8 cellular contexts compared by ENCODE assay signal in the genomic region with DNA sequence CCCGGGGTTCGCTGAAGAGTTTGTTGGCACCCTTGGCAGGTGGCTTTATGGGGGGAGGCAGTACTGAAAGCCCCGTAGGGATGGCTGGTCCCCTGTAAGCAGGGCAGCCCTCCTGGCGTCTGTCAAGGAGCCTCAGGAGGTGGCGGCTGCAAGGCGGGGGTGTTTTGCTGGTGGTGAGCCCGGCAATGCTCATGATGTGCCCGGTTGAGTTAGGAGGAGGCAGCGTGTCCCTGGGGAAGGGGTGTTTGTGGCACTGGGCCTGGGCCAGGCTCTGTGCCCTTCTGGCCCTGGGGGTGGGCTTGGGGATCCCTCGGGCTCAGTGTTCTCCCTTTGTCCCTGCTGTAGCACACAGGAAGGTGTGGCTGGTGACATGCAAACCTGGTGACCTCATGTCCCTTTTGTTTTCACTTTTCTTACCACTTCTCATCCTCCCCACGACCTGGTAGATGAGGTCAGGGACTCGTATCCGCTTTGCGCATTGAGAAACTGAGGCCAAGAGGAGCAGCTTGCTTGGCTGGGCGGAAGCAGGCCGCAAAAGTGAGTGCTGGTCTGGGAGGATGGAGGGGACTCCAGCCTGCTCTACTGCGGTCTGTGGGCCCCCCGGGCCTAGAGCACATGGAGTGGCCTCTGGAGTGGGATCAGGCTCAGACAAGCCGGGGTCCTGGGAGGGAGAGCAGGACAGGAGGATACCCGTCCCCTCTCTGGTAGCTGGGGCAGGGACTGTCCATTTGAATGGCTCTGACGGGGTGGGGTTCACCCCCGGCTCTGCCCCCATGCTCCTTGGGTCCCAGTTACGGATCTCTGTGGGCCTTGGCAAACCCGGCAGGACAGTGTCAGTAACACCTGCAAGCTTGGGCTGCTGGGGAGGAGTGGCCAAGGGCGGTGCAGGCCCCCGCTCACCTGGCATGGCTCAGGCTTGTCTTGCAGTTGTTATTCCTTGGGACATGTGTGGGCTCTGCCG. TPM values are rescaled to one million over a fixed set of nuclear protein-coding genes. Genes with fewer than 3 reads are reported as not detected.
DNase-seq lines count a peak whose midpoint lies in the region; ATAC-seq and TF ChIP-seq lines count a peak whose summit lies in the region.

No MANE protein-coding gene starts in this region.

- H3K9me3 ChIP-seq in OCI-LY1 (ENCODE audit: low read length) (no peaks in the 10 kb centered on the region), esophagus (ENCODE audit: control insufficient read depth in 2 of 2, insufficient read depth in 1 of 2, low read depth in 1 of 2, low read length in 1 of 2) (no peaks in the 10 kb centered on the region)

- H3K79me2 ChIP-seq in OCI-LY1 (ENCODE audit: insufficient read depth, low read length), result no peaks in the 10 kb centered on the region

- no peaks in the 10 kb centered on the region for H4K20me1 ChIP-seq in OCI-LY1 (ENCODE audit: insufficient read depth, low read length)

- H3K36me3 Mint-ChIP-seq in stimulated activated effector memory CD8-positive, alpha-beta T cell treated with anti-CD3 and anti-CD28 coated beads, Interleukin-12 subunit alpha, Interleukin-12 subunit beta, amount 100 ng/mL, for 72 hours, result no peaks in the 10 kb centered on the region

- 48 to 51% methylated on average over 26 to 27 of the region's 27 CpGs for WGBS in esophagus, 2 donors

- DNase-seq in stimulated activated effector memory CD8-positive, alpha-beta T cell treated with anti-CD3 and anti-CD28 coated beads, Interleukin-12 subunit alpha, Interleukin-12 subunit beta, amount 100 ng/mL, for 72 hours (ENCODE audit: low spot score in 2 of 2), result no peak
- no peak for DNase-seq in DMS79 treated with DMSO at 0.1 percent for 48 hours (lab: John Stamatoyannopoulos, UW)
- no peak for DNase-seq in NCI-H1694 treated with DMSO at 0.1 percent for 48 hours (lab: John Stamatoyannopoulos, UW)
- no peak for DNase-seq in NCI-H2107 (lab: John Stamatoyannopoulos, UW)

- peak overlapping the region; percentile 57; the same call in 1 of the 2 replicates for H3K9ac ChIP-seq in OCI-LY1 (ENCODE audit: low read length)

- H3K4me3 Mint-ChIP-seq in stimulated activated effector memory CD8-positive, alpha-beta T cell treated with anti-CD3 and anti-CD28 coated beads, Interleukin-12 subunit alpha, Interleukin-12 subunit beta, amount 100 ng/mL, for 72 hours, result peak overlapping the region; percentile 53

- peak overlapping the region; percentile 14 for H3K27ac Mint-ChIP-seq in stimulated activated effector memory CD8-positive, alpha-beta T cell treated with anti-CD3 and anti-CD28 coated beads, Interleukin-12 subunit alpha, Interleukin-12 subunit beta, amount 100 ng/mL, for 72 hours

- H3K4me1 ChIP-seq in OCI-LY1 (ENCODE audit: insufficient read depth, low read length, severe bottlenecking), result peaks cover 59% of the 10 kb centered on the region
- peaks cover 5 to 61% of the 10 kb centered on the region in 2 donors for H3K4me1 ChIP-seq in esophagus (ENCODE audit: control insufficient read depth in 2 of 2, insufficient read depth in 2 of 2, low read length in 1 of 2)

- no peaks in the 10 kb centered on the region for H3F3A ChIP-seq in OCI-LY1 (ENCODE audit: insufficient read depth, low read length)

- ATAC-seq in GM18907 (IDR thresholded peaks at IDR 0.05; ENCODE audit: unreplicated experiment), result peak; percentile 27
- peak; percentile 58 for ATAC-seq in stimulated activated effector memory CD8-positive, alpha-beta T cell treated with anti-CD3 and anti-CD28 coated beads, Interleukin-12 subunit alpha, Interleukin-12 subunit beta, amount 100 ng/mL, for 72 hours
- no peak for ATAC-seq in GM19328 (IDR thresholded peaks at IDR 0.05; ENCODE audit: unreplicated experiment)

- H3K9me3 Mint-ChIP-seq in stimulated activated effector memory CD8-positive, alpha-beta T cell treated with anti-CD3 and anti-CD28 coated beads, Interleukin-12 subunit alpha, Interleukin-12 subunit beta, amount 100 ng/mL, for 72 hours, result no peaks in the 10 kb centered on the region

- peak overlapping the region; percentile 67 for H3K4me3 ChIP-seq in OCI-LY1 (ENCODE audit: low read depth, low read length, poor library complexity, severe bottlenecking)
- H3K4me3 ChIP-seq in esophagus (ENCODE audit: low read depth in 1 of 2, low read length in 2 of 2), result peak overlapping the region in 1 of 2 donors; percentile 76

- H3K27me3 ChIP-seq in OCI-LY1 (ENCODE audit: insufficient read depth, low read length), result no peaks in the 10 kb centered on the region
- no peaks in the 10 kb centered on the region for H3K27me3 ChIP-seq in esophagus (ENCODE audit: control insufficient read depth in 1 of 2, insufficient read depth in 2 of 2, low read length in 2 of 2)

- no peak for TF ChIP-seq CTCF in OCI-LY1 (IDR thresholded peaks at IDR 0.05; ENCODE audit: low read length)

- H3K27ac ChIP-seq in OCI-LY1 (ENCODE audit: low read depth, low read length, poor library complexity, severe bottlenecking) (peak overlapping the region; percentile 55), esophagus (ENCODE audit: low read depth in 2 of 2, low read length in 1 of 2) (peak overlapping the region; percentile 75 to 78)

- H2AFZ ChIP-seq in OCI-LY1 (ENCODE audit: low read length), result no peak overlapping the region

- H3K9me2 ChIP-seq in OCI-LY1 (ENCODE audit: low read depth, low read length), result no peaks in the 10 kb centered on the region

- no peaks in the 10 kb centered on the region for H3K36me3 ChIP-seq in OCI-LY1 (ENCODE audit: insufficient read depth, low read length)
- no peaks in the 10 kb centered on the region for H3K36me3 ChIP-seq in esophagus (ENCODE audit: control insufficient read depth in 2 of 2, insufficient read depth in 2 of 2, low read length in 1 of 2)

- H3K4me1 Mint-ChIP-seq in stimulated activated effector memory CD8-positive, alpha-beta T cell treated with anti-CD3 and anti-CD28 coated beads, Interleukin-12 subunit alpha, Interleukin-12 subunit beta, amount 100 ng/mL, for 72 hours, result peaks cover 58% of the 10 kb centered on the region

- peak overlapping the region; percentile 79 for H3K4me2 ChIP-seq in OCI-LY1 (ENCODE audit: low read length)

RNA-seq across cellular contexts. Expression of a gene that starts 2.2 kb away (rescaled TPM):
- polyA plus RNA-seq in esophagus, result 10 to 100 TPM in 1 of 2 donors, 1 to 10 TPM in 1; 8.7 to 11.7 TPM
